19 cellular contexts compared by ENCODE assay signal in genomic region chr7:126959649-126960048, GRCh38.
"Had no signal": no experiment of that assay in that cellular context is flagged by ENCODE, and none has a peak within 500 bp of the region (broad histone marks: within the 10 kb centered on the region; RNA-seq: fewer than 3 reads in every experiment).

No MANE protein-coding gene starts in this region.

- ATAC-seq: natural killer cell; psoas muscle; right cardiac atrium; right lobe of liver; stimulated activated effector memory CD8-positive, alpha-beta T cell treated with anti-CD3 and anti-CD28 coated beads, Interleukin-12 subunit alpha, Interleukin-12 subunit beta, amount 100 ng/mL, for 72 hours; stimulated activated naive B cell treated with anti-CD40 and anti-IgM and Interleukin-4, amounts not matched to agents 10 μg/mL and 1 μg/mL and 100 μg/mL, for 72 hours had no signal

- DNase-seq: natural killer cell; occipital lobe; ovary; posterior cingulate gyrus; psoas muscle; right cardiac atrium; right lobe of liver; sigmoid colon; small intestine; stimulated activated CD4-positive, alpha-beta T cell treated with anti-CD3 and anti-CD28 coated beads, Interleukin-15, amount 100 ng/mL, for 24 hours; stimulated activated CD4-positive, alpha-beta T cell treated with anti-CD3 and anti-CD28 coated beads, Interleukin-2, amount 100 ng/mL, for 24 hours; stimulated activated CD4-positive, alpha-beta T cell treated with anti-CD3 and anti-CD28 coated beads, Interleukin-4, amount 100 ng/mL, for 1 hour; stimulated activated naive B cell treated with anti-CD40 and anti-IgM and Interleukin-4, amounts not matched to agents 10 μg/mL and 1 μg/mL and 100 μg/mL, for 72 hours; stimulated activated naive CD4-positive, alpha-beta T cell treated with Interleukin-2 at 50 U/mL for 16 hours; stomach; thyroid gland; trophoblast cell; upper lobe of left lung had no signal
